Comparison of ENCODE assay signal across 21 cellular contexts in genomic region chr2:172743143-172743542, GRCh38.
DNase-seq lines count a peak whose midpoint lies in the region; ATAC-seq lines count a peak whose summit lies in the region.
"Had no signal": no experiment of that assay in that cellular context is flagged by ENCODE, and none has a peak within 500 bp of the region (broad histone marks: within the 10 kb centered on the region; RNA-seq: fewer than 3 reads in every experiment).

No MANE protein-coding gene starts in this region.

- peak overlapping the region; percentile 76 for H3K27ac ChIP-seq in caudate nucleus (ENCODE audit: low read depth, low read length)
- H3K27ac ChIP-seq: 22Rv1, esophagus squamous epithelium, prostate gland had no signal

- no peak overlapping the region for H3K27ac Mint-ChIP-seq in stimulated activated naive CD8-positive, alpha-beta T cell treated with anti-CD3 and anti-CD28 coated beads, Interleukin-15, amount 100 ng/mL, for 72 hours
- H3K27ac Mint-ChIP-seq: mesothelial cell of epicardium; natural killer cell treated with Interleukin-12 subunit alpha and Interleukin-12 subunit beta and Interleukin-15 and Interleukin-18, amount 100 ng/mL, for 72 hours had no signal

- H3K9me3 Mint-ChIP-seq in stimulated activated naive CD8-positive, alpha-beta T cell treated with anti-CD3 and anti-CD28 coated beads, Interleukin-15, amount 100 ng/mL, for 72 hours: peaks cover 4 to 9% of the 10 kb centered on the region in 2 donors

- no peak for ATAC-seq in stimulated activated naive CD8-positive, alpha-beta T cell treated with anti-CD3 and anti-CD28 coated beads, Interleukin-15, amount 100 ng/mL, for 72 hours
- ATAC-seq in HG03439 (IDR thresholded peaks at IDR 0.05; ENCODE audit: unreplicated experiment): no peak
- ATAC-seq: left lobe of liver; natural killer cell treated with Interleukin-12 subunit alpha and Interleukin-12 subunit beta and Interleukin-15 and Interleukin-18, amount 100 ng/mL, for 72 hours had no signal

- H3K27me3 Mint-ChIP-seq in stimulated activated naive CD8-positive, alpha-beta T cell treated with anti-CD3 and anti-CD28 coated beads, Interleukin-15, amount 100 ng/mL, for 72 hours: peaks cover 9% of the 10 kb centered on the region

- DNase-seq in NCI-H1417 (lab: John Stamatoyannopoulos, UW) (peak; percentile 32 to 64 (median 46)), NCI-H1417 treated with DMSO at 0.1 percent for 48 hours (lab: John Stamatoyannopoulos, UW) (no peak), NCI-H69 (lab: John Stamatoyannopoulos, UW) (peak; percentile 86), caudate nucleus (lab: John Stamatoyannopoulos, UW) (peak in 36 of 61 donors; percentile 3 to 84 (median 34)), putamen (ENCODE audit: low spot score) (peak; percentile 68)
- no peak for DNase-seq in stimulated activated naive CD8-positive, alpha-beta T cell treated with anti-CD3 and anti-CD28 coated beads, Interleukin-15, amount 100 ng/mL, for 72 hours
- no peak for DNase-seq in activated CD4-positive, alpha-beta T cell treated with anti-CD3 and anti-CD28 coated beads, Interleukin-2, amount 50 U/mL, for 48 hours
- DNase-seq: activated CD4-positive, alpha-beta T cell treated with anti-CD3 and anti-CD28 coated beads for 4 hours; activated effector memory CD4-positive, alpha-beta T cell treated with anti-CD3 and anti-CD28 coated beads, Interleukin-2, amount 50 U/mL, for 16 hours; BE2C; central memory CD4-positive, alpha-beta T cell; effector CD4-positive, alpha-beta T cell; esophagus squamous epithelium; HCEC 1CT; stimulated activated CD4-positive, alpha-beta T cell treated with anti-CD3 and anti-CD28 coated beads, Interleukin-4, amount 100 ng/mL, for 24 hours had no signal

- no peak overlapping the region for H3K4me3 Mint-ChIP-seq in stimulated activated naive CD8-positive, alpha-beta T cell treated with anti-CD3 and anti-CD28 coated beads, Interleukin-15, amount 100 ng/mL, for 72 hours
- H3K4me3 Mint-ChIP-seq: mesothelial cell of epicardium; natural killer cell treated with Interleukin-12 subunit alpha and Interleukin-12 subunit beta and Interleukin-15 and Interleukin-18, amount 100 ng/mL, for 72 hours had no signal

- no peaks in the 10 kb centered on the region for H3K4me1 Mint-ChIP-seq in stimulated activated naive CD8-positive, alpha-beta T cell treated with anti-CD3 and anti-CD28 coated beads, Interleukin-15, amount 100 ng/mL, for 72 hours
- H3K4me1 Mint-ChIP-seq: mesothelial cell of epicardium had no signal

Comparison
In these comparisons a context has a peak if more than half of its experiments do, and no peak if none do; other contexts are left out.
1. DNase-seq: peak in NCI-H1417 (3 of 3), NCI-H69 (single experiment), caudate nucleus (36 of 61) and putamen (single experiment); none in NCI-H1417 treated with DMSO at 0.1 percent for 48 hours (single experiment), stimulated activated naive CD8-positive, alpha-beta T cell treated with anti-CD3 and anti-CD28 coated beads, Interleukin-15, amount 100 ng/mL, for 72 hours (0 of 2) and activated CD4-positive, alpha-beta T cell treated with anti-CD3 and anti-CD28 coated beads, Interleukin-2, amount 50 U/mL, for 48 hours (0 of 2).